Comparison of ENCODE assay signal across 26 cellular contexts in genomic region chr22:19397729-19398094, GRCh38.
"Had no signal": no experiment of that assay in that cellular context is flagged by ENCODE, and none has a peak within 500 bp of the region (broad histone marks: within the 10 kb centered on the region; RNA-seq: fewer than 3 reads in every experiment).

No MANE protein-coding gene starts in this region.

- ATAC-seq: activated CD4-positive, alpha-beta T cell treated with anti-CD3 and anti-CD28 coated beads for 36 hours; activated T-helper 17 cell treated with anti-CD3 and anti-CD28 coated beads, Interleukin-2, amount 50 U/mL, for 72 hours; Panc1; Right ventricle myocardium inferior; T-cell had no signal

- H3K4me3 ChIP-seq: breast epithelium, SK-N-MC had no signal

- H3K4me1 ChIP-seq: breast epithelium had no signal

- H3K27ac ChIP-seq: breast epithelium, SK-N-MC, WERI-Rb-1 had no signal

- DNase-seq: activated CD4-positive, alpha-beta memory T cell treated with anti-CD3 and anti-CD28 coated beads, Interleukin-2, amount 10 ng/mL, durations not matched to agents 7 days and 5 days; activated CD4-positive, alpha-beta T cell treated with anti-CD3 and anti-CD28 coated beads for 36 hours; activated CD4-positive, alpha-beta T cell treated with anti-CD3 and anti-CD28 coated beads, Interleukin-2, amount 50 U/mL, for 1 hour; activated gamma-delta T cell treated with Interleukin-2 at 50 U/mL for 16 hours; activated naive CD4-positive, alpha-beta T cell treated with anti-CD3 and anti-CD28 coated beads, Interleukin-2, amount 10 ng/mL, durations not matched to agents 7 days and 5 days; activated naive CD8-positive, alpha-beta T cell treated with anti-CD3 and anti-CD28 coated beads for 36 hours; activated T-cell treated with anti-CD3 and anti-CD28 coated beads for 4 hours; activated T-cell treated with anti-CD3 and anti-CD28 coated beads, Interleukin-2, amount 50 U/mL, for 48 hours; Karpas-422; MM.1S; NCI-H1105; NCI-H1436; NCI-H187 treated with DMSO at 0.1 percent for 48 hours; NCI-H2081 treated with DMSO at 0.1 percent for 48 hours; NCI-H345; NCI-H510A; NCI-H526 treated with DMSO at 0.1 percent for 48 hours; NCI-H82; RPMI8226; T-cell; WERI-Rb-1 had no signal

- H3K9me3 ChIP-seq: breast epithelium had no signal

- H3K36me3 ChIP-seq: breast epithelium had no signal

- H3K27me3 ChIP-seq: breast epithelium had no signal
